9 cellular contexts compared by ENCODE assay signal in genomic region chr15:41559239-41559488, GRCh38. TPM values are rescaled to one million over a fixed set of nuclear protein-coding genes. Genes with fewer than 3 reads are reported as not detected.
DNase-seq lines count a peak whose midpoint lies in the region; ATAC-seq and TF ChIP-seq lines count a peak whose summit lies in the region.
"Had no signal": no experiment of that assay in that cellular context is flagged by ENCODE, and none has a peak within 500 bp of the region (broad histone marks: within the 10 kb centered on the region; RNA-seq: fewer than 3 reads in every experiment).

No MANE protein-coding gene starts in this region.

- DNase-seq in body of pancreas (no peak), left lung (no peak), substantia nigra (lab: John Stamatoyannopoulos, UW) (peak in 1 of 49 donors; percentile 75), activated gamma-delta T cell (lab: John Stamatoyannopoulos, UW) (no peak), hippocampal formation (lab: John Stamatoyannopoulos, UW) (no peak), NCI-H2196 (lab: John Stamatoyannopoulos, UW; ENCODE audit: unreplicated experiment) (no peak)
- DNase-seq: kidney glomerular epithelial cell had no signal

- TF ChIP-seq POLR2A in body of pancreas (IDR thresholded peaks at IDR 0.05) = no peak

- ATAC-seq in body of pancreas = no peak
- no peak for ATAC-seq in left lung
- ATAC-seq in GM21381 (IDR thresholded peaks at IDR 0.05; ENCODE audit: unreplicated experiment) = no peak

- H3K27me3 ChIP-seq in HUES48 (ENCODE audit: control insufficient read depth, insufficient read depth, low read length) (no peaks in the 10 kb centered on the region), body of pancreas (no peaks in the 10 kb centered on the region), left lung (peaks cover 4 to 39% of the 10 kb centered on the region in 2 donors)

- intact Hi-C loops in body of pancreas (cut with DNase I) (no loop called here), left lung (cut with DNase I) (no loop called here)

- H3K9me3 ChIP-seq in HUES48 (ENCODE audit: control insufficient read depth, insufficient read depth, low read length) (no peaks in the 10 kb centered on the region), body of pancreas (no peaks in the 10 kb centered on the region), left lung (no peaks in the 10 kb centered on the region)

- peaks cover 21% of the 10 kb centered on the region for H3K36me3 ChIP-seq in HUES48 (ENCODE audit: control insufficient read depth, insufficient read depth, low read length)
- H3K36me3 ChIP-seq in body of pancreas (replicated peaks in 1 of 2; ENCODE audit: insufficient read depth in 1 of 2, low read depth in 2 of 2) = no peaks in the 10 kb centered on the region
- no peaks in the 10 kb centered on the region for H3K36me3 ChIP-seq in left lung

- peaks cover 55% of the 10 kb centered on the region for H3K4me1 ChIP-seq in HUES48 (ENCODE audit: control insufficient read depth, insufficient read depth, low read length)
- peaks cover 25% of the 10 kb centered on the region for H3K4me1 ChIP-seq in body of pancreas
- peaks cover 9 to 27% of the 10 kb centered on the region in 2 donors for H3K4me1 ChIP-seq in left lung

- 0% methylated on average over 17 of the region's 35 CpGs; no CpG with 5 or more reads in 1 of the 2 donors for WGBS in body of pancreas, 2 donors

- H3K4me3 ChIP-seq in HUES48 (ENCODE audit: low read depth, low read length) (peak overlapping the region; percentile 84; the same call in 1 of the 2 replicates), body of pancreas (peak overlapping the region; percentile 2 to 24), left lung (peak overlapping the region; percentile 38 to 49)

- H3K27ac ChIP-seq in HUES48 (ENCODE audit: low read depth, low read length) (peak overlapping the region; percentile 64), body of pancreas (peak overlapping the region in 1 of 4 donors; percentile 27), left lung (no peak overlapping the region), substantia nigra (ENCODE audit: low read depth, low read length, poor library complexity, severe bottlenecking) (peak overlapping the region; percentile 97)

- TF ChIP-seq CTCF in body of pancreas (IDR thresholded peaks at IDR 0.05) = no peak
- TF ChIP-seq CTCF in left lung (IDR thresholded peaks at IDR 0.05) = no peak

- peak overlapping the region; percentile 54; the same call in 1 of the 2 replicates for H3K9ac ChIP-seq in HUES48 (ENCODE audit: low read depth, low read length)

RNA-seq across cellular contexts. Expression of gene TYRO3, which starts 0.2 kb away (rescaled TPM):
- total RNA-seq in body of pancreas (10 to 100 TPM; 10.9 to 12.5 TPM), left lung (10 to 100 TPM; 11.2 to 11.9 TPM)

RNA-seq across cellular contexts. Expression of gene RPAP1, which starts 15.1 kb away (rescaled TPM):
- total RNA-seq in body of pancreas (10 to 100 TPM; 23.1 to 43.5 TPM), left lung (10 to 100 TPM; 30.4 to 32.8 TPM)

RNA-seq across cellular contexts. Expression of gene LTK, which starts 45.5 kb away (rescaled TPM):
- not detected for total RNA-seq in body of pancreas
- total RNA-seq in left lung = 1 to 10 TPM; 1.6 to 1.8 TPM

Comparison
In these comparisons a context has a peak if more than half of its experiments do, and no peak if none do; other contexts are left out.
1. H3K27ac ChIP-seq: peak in HUES48 (single experiment) and substantia nigra (single experiment); none in left lung (0 of 2).
2. H3K4me3 ChIP-seq: peak in every context shown above with its lines; median percentile 84 in HUES48; 44 in left lung; 13 in body of pancreas.